In genomic region chr1:1640081-1640480, GRCh38 we compare ENCODE assay signal across 1 cellular context. TPM values are rescaled to one million over a fixed set of nuclear protein-coding genes. Genes with fewer than 3 reads are reported as not detected.
"Had no signal": no experiment of that assay in that cellular context is flagged by ENCODE, and none has a peak within 500 bp of the region (broad histone marks: within the 10 kb centered on the region; RNA-seq: fewer than 3 reads in every experiment).

No MANE protein-coding gene starts in this region.

RNA-seq across cellular contexts. Expression of gene MMP23B, which starts 8.1 kb away (rescaled TPM):
- total RNA-seq: HT1080 had no signal
